Comparison of ENCODE assay signal across 21 cellular contexts in genomic region chr15:90591524-90591923, GRCh38.
DNase-seq lines count a peak whose midpoint lies in the region; TF ChIP-seq lines count a peak whose summit lies in the region.
"Had no signal": no experiment of that assay in that cellular context is flagged by ENCODE, and none has a peak within 500 bp of the region (broad histone marks: within the 10 kb centered on the region; RNA-seq: fewer than 3 reads in every experiment).

No MANE protein-coding gene starts in this region.

- POLR2A ChIA-PET in CD8-positive, alpha-beta memory T cell (lab: Charles Lee), result no interaction called here

- H3K9ac ChIP-seq in smooth muscle cell (ENCODE audit: low read depth), result no peak overlapping the region

- H3K4me3 ChIP-seq in smooth muscle cell, result no peak overlapping the region
- no peak overlapping the region for H3K4me3 ChIP-seq in CD8-positive, alpha-beta memory T cell (ENCODE audit: low read length)
- H3K4me3 ChIP-seq: esophagus squamous epithelium, upper lobe of left lung had no signal

- H3K4me2 ChIP-seq in smooth muscle cell, result no peak overlapping the region

- H3K4me1 ChIP-seq in smooth muscle cell (ENCODE audit: low read depth), result no peaks in the 10 kb centered on the region
- H3K4me1 ChIP-seq in CD8-positive, alpha-beta memory T cell (ENCODE audit: insufficient read depth, low read length), result peaks cover 55% of the 10 kb centered on the region

- no peaks in the 10 kb centered on the region for H3K27me3 ChIP-seq in smooth muscle cell (ENCODE audit: low read depth)
- no peaks in the 10 kb centered on the region for H3K27me3 ChIP-seq in CD8-positive, alpha-beta memory T cell (ENCODE audit: insufficient read depth, low read length, poor library complexity, severe bottlenecking)
- H3K27me3 ChIP-seq: esophagus squamous epithelium, upper lobe of left lung had no signal

- peak overlapping the region; percentile 74 for H3K27ac Mint-ChIP-seq in T-helper 1 cell treated with Interleukin-12 subunit alpha and Interleukin-12 subunit beta and Interleukin-4 antibody, amounts not matched to agents 30 μg/mL and 1 μg/mL, for 36 hours
- H3K27ac Mint-ChIP-seq in activated naive CD8-positive, alpha-beta T cell treated with anti-CD3 and anti-CD28 coated beads for 36 hours, result peak overlapping the region; percentile 7
- H3K27ac Mint-ChIP-seq in CD8-positive, alpha-beta memory T cell, result peak overlapping the region in 2 of 8 donors; percentile 22 to 87
- H3K27ac Mint-ChIP-seq: stimulated activated naive CD8-positive, alpha-beta T cell treated with anti-CD3 and anti-CD28 coated beads, Interleukin-15, Interleukin-2, amounts not matched to agents 100 ng/mL and 50 ng/mL, for 24 hours had no signal

- H3K27ac ChIP-seq in smooth muscle cell (ENCODE audit: low read depth), result peak overlapping the region; percentile 36
- H3K27ac ChIP-seq in CD8-positive, alpha-beta memory T cell (ENCODE audit: low read depth, low read length), result no peak overlapping the region
- H3K27ac ChIP-seq: 22Rv1 had no signal

- CTCF ChIA-PET in CD8-positive, alpha-beta memory T cell (lab: Charles Lee), result no interaction called here

- no peaks in the 10 kb centered on the region for H3K9me3 Mint-ChIP-seq in T-helper 1 cell treated with Interleukin-12 subunit alpha and Interleukin-12 subunit beta and Interleukin-4 antibody, amounts not matched to agents 30 μg/mL and 1 μg/mL, for 36 hours
- no peaks in the 10 kb centered on the region for H3K9me3 Mint-ChIP-seq in activated naive CD8-positive, alpha-beta T cell treated with anti-CD3 and anti-CD28 coated beads for 36 hours
- H3K9me3 Mint-ChIP-seq in CD8-positive, alpha-beta memory T cell, result no peaks in the 10 kb centered on the region
- H3K9me3 Mint-ChIP-seq: activated naive CD4-positive, alpha-beta T cell treated with anti-CD3 and anti-CD28 coated beads, Interleukin-2, amount 10 ng/mL, durations not matched to agents 7 days and 5 days; nephron; stimulated activated naive CD8-positive, alpha-beta T cell treated with anti-CD3 and anti-CD28 coated beads, Interleukin-15, Interleukin-2, amounts not matched to agents 100 ng/mL and 50 ng/mL, for 24 hours had no signal

- DNase-seq in T-helper 1 cell (no peak), NCI-H460 (ENCODE audit: extremely low read depth, low read depth) (peak; percentile 28), smooth muscle cell (lab: John Stamatoyannopoulos, UW; ENCODE audit: unreplicated experiment) (no peak), NCI-H2227 (lab: John Stamatoyannopoulos, UW; ENCODE audit: unreplicated experiment) (no peak), iPS-NIHi11 (ENCODE audit: low spot score) (no peak)
- DNase-seq in activated naive CD8-positive, alpha-beta T cell treated with anti-CD3 and anti-CD28 coated beads for 36 hours, result no peak
- DNase-seq in CD8-positive, alpha-beta memory T cell, result no peak
- DNase-seq: activated CD4-positive, alpha-beta T cell treated with anti-CD3 and anti-CD28 coated beads, Interleukin-2, amount 50 U/mL, for 1 hour; activated naive CD4-positive, alpha-beta T cell treated with anti-CD3 and anti-CD28 coated beads, Interleukin-2, amount 10 ng/mL, durations not matched to agents 7 days and 5 days; activated T-cell treated with anti-CD3 and anti-CD28 coated beads for 4 hours; effector memory CD4-positive, alpha-beta T cell; esophagus squamous epithelium; left colon; NCI-H1105; NCI-H524; RPMI8226; upper lobe of left lung had no signal

- H3K36me3 ChIP-seq in smooth muscle cell (ENCODE audit: low read depth), result no peaks in the 10 kb centered on the region
- no peaks in the 10 kb centered on the region for H3K36me3 ChIP-seq in CD8-positive, alpha-beta memory T cell (ENCODE audit: insufficient read depth, low read length)
- H3K36me3 ChIP-seq: upper lobe of left lung had no signal

- H3K27me3 Mint-ChIP-seq in T-helper 1 cell treated with Interleukin-12 subunit alpha and Interleukin-12 subunit beta and Interleukin-4 antibody, amounts not matched to agents 30 μg/mL and 1 μg/mL, for 36 hours (ENCODE audit: low read depth), result no peaks in the 10 kb centered on the region
- H3K27me3 Mint-ChIP-seq in activated naive CD8-positive, alpha-beta T cell treated with anti-CD3 and anti-CD28 coated beads for 36 hours, result no peaks in the 10 kb centered on the region
- no peaks in the 10 kb centered on the region for H3K27me3 Mint-ChIP-seq in CD8-positive, alpha-beta memory T cell
- H3K27me3 Mint-ChIP-seq: activated naive CD4-positive, alpha-beta T cell treated with anti-CD3 and anti-CD28 coated beads, Interleukin-2, amount 10 ng/mL, durations not matched to agents 7 days and 5 days; stimulated activated naive CD8-positive, alpha-beta T cell treated with anti-CD3 and anti-CD28 coated beads, Interleukin-15, Interleukin-2, amounts not matched to agents 100 ng/mL and 50 ng/mL, for 24 hours had no signal

- no peak overlapping the region for H2AFZ ChIP-seq in smooth muscle cell (ENCODE audit: low read depth)

- H3K36me3 Mint-ChIP-seq in T-helper 1 cell treated with Interleukin-12 subunit alpha and Interleukin-12 subunit beta and Interleukin-4 antibody, amounts not matched to agents 30 μg/mL and 1 μg/mL, for 36 hours (ENCODE audit: low read depth), result peaks cover 45% of the 10 kb centered on the region
- peaks cover 39% of the 10 kb centered on the region for H3K36me3 Mint-ChIP-seq in activated naive CD8-positive, alpha-beta T cell treated with anti-CD3 and anti-CD28 coated beads for 36 hours
- H3K36me3 Mint-ChIP-seq in CD8-positive, alpha-beta memory T cell, result peaks cover 6 to 26% (median 7%) of the 10 kb centered on the region in 3 donors

- H3F3A ChIP-seq in smooth muscle cell (ENCODE audit: low read depth), result no peaks in the 10 kb centered on the region

- TF ChIP-seq CTCF in smooth muscle cell (IDR thresholded peaks at IDR 0.05; ENCODE audit: borderline replicate concordance, insufficient read depth, poor library complexity, severe bottlenecking), result no peak

- H3K79me2 ChIP-seq in smooth muscle cell (ENCODE audit: low read depth), result peaks cover 3% of the 10 kb centered on the region

- H4K20me1 ChIP-seq in smooth muscle cell (ENCODE audit: low read depth), result peaks cover 45% of the 10 kb centered on the region

- peaks cover 53% of the 10 kb centered on the region for H3K4me1 Mint-ChIP-seq in T-helper 1 cell treated with Interleukin-12 subunit alpha and Interleukin-12 subunit beta and Interleukin-4 antibody, amounts not matched to agents 30 μg/mL and 1 μg/mL, for 36 hours (ENCODE audit: low read depth)
- H3K4me1 Mint-ChIP-seq in activated naive CD8-positive, alpha-beta T cell treated with anti-CD3 and anti-CD28 coated beads for 36 hours, result peaks cover 48% of the 10 kb centered on the region
- peaks cover 49 to 65% (median 59%) of the 10 kb centered on the region in 3 donors for H3K4me1 Mint-ChIP-seq in CD8-positive, alpha-beta memory T cell

- H3K4me3 Mint-ChIP-seq in T-helper 1 cell treated with Interleukin-12 subunit alpha and Interleukin-12 subunit beta and Interleukin-4 antibody, amounts not matched to agents 30 μg/mL and 1 μg/mL, for 36 hours, result no peak overlapping the region
- no peak overlapping the region for H3K4me3 Mint-ChIP-seq in activated naive CD8-positive, alpha-beta T cell treated with anti-CD3 and anti-CD28 coated beads for 36 hours
- H3K4me3 Mint-ChIP-seq in CD8-positive, alpha-beta memory T cell, result no peak overlapping the region
- H3K4me3 Mint-ChIP-seq: activated naive CD4-positive, alpha-beta T cell treated with anti-CD3 and anti-CD28 coated beads, Interleukin-2, amount 10 ng/mL, durations not matched to agents 7 days and 5 days; nephron; stimulated activated naive CD8-positive, alpha-beta T cell treated with anti-CD3 and anti-CD28 coated beads, Interleukin-15, Interleukin-2, amounts not matched to agents 100 ng/mL and 50 ng/mL, for 24 hours had no signal

- WGBS in smooth muscle cell (ENCODE audit: low lambda C conversion rate), result 95% methylated on average over 1 of the region's 1 CpG

- H3K9me3 ChIP-seq in smooth muscle cell (replicated peaks; ENCODE audit: low read depth), result no peaks in the 10 kb centered on the region
- H3K9me3 ChIP-seq in CD8-positive, alpha-beta memory T cell (ENCODE audit: low read length), result no peaks in the 10 kb centered on the region
- H3K9me3 ChIP-seq: esophagus squamous epithelium, upper lobe of left lung had no signal
